Comparison of ENCODE assay signal across 14 cellular contexts in genomic region chr18:63208676-63209075, GRCh38.
DNase-seq lines count a peak whose midpoint lies in the region; ATAC-seq and TF ChIP-seq lines count a peak whose summit lies in the region.
"Had no signal": no experiment of that assay in that cellular context is flagged by ENCODE, and none has a peak within 500 bp of the region (broad histone marks: within the 10 kb centered on the region; RNA-seq: fewer than 3 reads in every experiment).

No MANE protein-coding gene starts in this region.

- no peaks in the 10 kb centered on the region for H3K27me3 Mint-ChIP-seq in activated naive CD8-positive, alpha-beta T cell treated with anti-CD3 and anti-CD28 coated beads, Interleukin-2, amount 10 ng/mL, durations not matched to agents 7 days and 5 days
- H3K27me3 Mint-ChIP-seq: type B pancreatic cell had no signal

- peak; percentile 63 to 80 (median 73) for ATAC-seq in heart left ventricle
- ATAC-seq in activated naive CD8-positive, alpha-beta T cell treated with anti-CD3 and anti-CD28 coated beads, Interleukin-2, amount 10 ng/mL, durations not matched to agents 7 days and 5 days (ENCODE audit: low read depth) = no peak
- no peak for ATAC-seq in HG03139 (IDR thresholded peaks at IDR 0.05; ENCODE audit: unreplicated experiment)
- ATAC-seq: HCT116, left lung had no signal

- H3K36me3 ChIP-seq in heart left ventricle (no peaks in the 10 kb centered on the region), left ventricle myocardium inferior (no peaks in the 10 kb centered on the region), Karpas-422 (ENCODE audit: insufficient read depth, low read length) (no peaks in the 10 kb centered on the region; the same call in 1 of the 2 replicates), tibial artery (no peaks in the 10 kb centered on the region)
- H3K36me3 ChIP-seq: left lung, neutrophil had no signal

- H3K27me3 ChIP-seq in heart left ventricle = no peaks in the 10 kb centered on the region
- H3K27me3 ChIP-seq in left ventricle myocardium inferior (ENCODE audit: low read depth) = no peaks in the 10 kb centered on the region
- no peaks in the 10 kb centered on the region for H3K27me3 ChIP-seq in Karpas-422 (ENCODE audit: low read length)
- H3K27me3 ChIP-seq in tibial artery = no peaks in the 10 kb centered on the region
- H3K27me3 ChIP-seq: hepatocyte, left lung, neutrophil had no signal

- TF ChIP-seq POLR2A in heart left ventricle (IDR thresholded peaks at IDR 0.05) = no peak

- H3K9me3 Mint-ChIP-seq in activated naive CD8-positive, alpha-beta T cell treated with anti-CD3 and anti-CD28 coated beads, Interleukin-2, amount 10 ng/mL, durations not matched to agents 7 days and 5 days = no peaks in the 10 kb centered on the region
- H3K9me3 Mint-ChIP-seq: type B pancreatic cell had no signal

- DNase-seq in heart left ventricle (no peak), left ventricle myocardium inferior (no peak), Karpas-422 (no peak), tibial artery (no peak), ecto neural progenitor cell (ENCODE audit: low spot score) (no peak), DMS 273 (lab: John Stamatoyannopoulos, UW; ENCODE audit: unreplicated experiment) (no peak)
- DNase-seq in activated naive CD8-positive, alpha-beta T cell treated with anti-CD3 and anti-CD28 coated beads, Interleukin-2, amount 10 ng/mL, durations not matched to agents 7 days and 5 days = no peak
- DNase-seq: left lung had no signal

- 66 to 82% (median 75%) methylated on average over 3 of the region's 3 CpGs for WGBS in heart left ventricle, 4 donors

- no peak overlapping the region for H2AFZ ChIP-seq in Karpas-422 (ENCODE audit: low read length)
- H2AFZ ChIP-seq: hepatocyte had no signal

- peaks cover 69% of the 10 kb centered on the region for H3K36me3 Mint-ChIP-seq in activated naive CD8-positive, alpha-beta T cell treated with anti-CD3 and anti-CD28 coated beads, Interleukin-2, amount 10 ng/mL, durations not matched to agents 7 days and 5 days
- H3K36me3 Mint-ChIP-seq: type B pancreatic cell had no signal

- H3K9me3 ChIP-seq in heart left ventricle = no peaks in the 10 kb centered on the region
- no peaks in the 10 kb centered on the region for H3K9me3 ChIP-seq in left ventricle myocardium inferior (replicated peaks)
- H3K9me3 ChIP-seq in Karpas-422 (ENCODE audit: low read length) = no peaks in the 10 kb centered on the region
- H3K9me3 ChIP-seq in tibial artery = no peaks in the 10 kb centered on the region
- H3K9me3 ChIP-seq: left lung, neutrophil had no signal

- TF ChIP-seq CTCF in heart left ventricle (IDR thresholded peaks at IDR 0.05) = no peak
- TF ChIP-seq CTCF in left ventricle myocardium inferior (IDR thresholded peaks at IDR 0.05; ENCODE audit: borderline replicate concordance) = no peak
- TF ChIP-seq CTCF in tibial artery (IDR thresholded peaks at IDR 0.05) = no peak

- H3K27ac Mint-ChIP-seq in activated naive CD8-positive, alpha-beta T cell treated with anti-CD3 and anti-CD28 coated beads, Interleukin-2, amount 10 ng/mL, durations not matched to agents 7 days and 5 days = peak overlapping the region; percentile 92
- H3K27ac Mint-ChIP-seq: type B pancreatic cell had no signal

- H3K9me2 ChIP-seq in Karpas-422 (replicated peaks; ENCODE audit: insufficient read depth, low read length) = no peaks in the 10 kb centered on the region

- H3K9ac ChIP-seq in Karpas-422 (ENCODE audit: low read length) = peak overlapping the region; percentile 43

- intact Hi-C loops in heart left ventricle (cut with DNase I) (no loop called here), left ventricle myocardium inferior (cut with micrococcal nuclease) (no loop called here), tibial artery (cut with DNase I; ENCODE audit: low total_unique reads) (no loop called here)

- H3K4me3 ChIP-seq in heart left ventricle (no peak overlapping the region), left ventricle myocardium inferior (no peak overlapping the region), Karpas-422 (ENCODE audit: low read length) (peak overlapping the region; percentile 21; the same call in 1 of the 2 replicates), tibial artery (peak overlapping the region in 1 of 2 donors; percentile 2)
- H3K4me3 ChIP-seq: hepatocyte, left lung, smooth muscle cell had no signal

- no peaks in the 10 kb centered on the region for H4K20me1 ChIP-seq in Karpas-422 (ENCODE audit: insufficient read depth, low read depth, low read length)

- H3K27ac ChIP-seq in heart left ventricle (peak overlapping the region in 1 of 12 donors; percentile 61), left ventricle myocardium inferior (replicated peaks) (no peak overlapping the region), Karpas-422 (ENCODE audit: low read length) (peak overlapping the region; percentile 76), tibial artery (peak overlapping the region; percentile 44 to 46)
- H3K27ac ChIP-seq: hepatocyte, left lung, neutrophil had no signal

- peaks cover 72% of the 10 kb centered on the region for H3K4me1 Mint-ChIP-seq in activated naive CD8-positive, alpha-beta T cell treated with anti-CD3 and anti-CD28 coated beads, Interleukin-2, amount 10 ng/mL, durations not matched to agents 7 days and 5 days

- peaks cover 0 to 38% (median 4%) of the 10 kb centered on the region in 12 donors for H3K4me1 ChIP-seq in heart left ventricle
- H3K4me1 ChIP-seq in left ventricle myocardium inferior = peaks cover 19% of the 10 kb centered on the region
- H3K4me1 ChIP-seq in Karpas-422 (ENCODE audit: low read length) = peaks cover 93% of the 10 kb centered on the region
- H3K4me1 ChIP-seq in tibial artery = peaks cover 0 to 35% (median 21%) of the 10 kb centered on the region in 4 donors

- POLR2A ChIA-PET in activated naive CD8-positive, alpha-beta T cell treated with anti-CD3 and anti-CD28 coated beads, Interleukin-2, amount 10 ng/mL, durations not matched to agents 7 days and 5 days (lab: Charles Lee) = interaction anchor here (1.2 to 9.2 kb wide), 8 partner anchors 8 to 110 kb away, joined by 4 to 124 read pairs (median 12); partner anchors contain the start of gene BCL2

- H3K4me3 Mint-ChIP-seq in activated naive CD8-positive, alpha-beta T cell treated with anti-CD3 and anti-CD28 coated beads, Interleukin-2, amount 10 ng/mL, durations not matched to agents 7 days and 5 days = peak overlapping the region; percentile 96
- H3K4me3 Mint-ChIP-seq: type B pancreatic cell had no signal

- H3K4me2 ChIP-seq in Karpas-422 (ENCODE audit: low read depth, low read length, poor library complexity, severe bottlenecking) = peak overlapping the region; percentile 52
- H3K4me2 ChIP-seq: hepatocyte, smooth muscle cell had no signal

- peaks cover 93% of the 10 kb centered on the region for H3K79me2 ChIP-seq in Karpas-422 (ENCODE audit: low read length)
- H3K79me2 ChIP-seq: hepatocyte had no signal

Comparison
In these comparisons a context has a peak if more than half of its experiments do, and no peak if none do; other contexts are left out.
1. ATAC-seq: peak in heart left ventricle (4 of 4); none in activated naive CD8-positive, alpha-beta T cell treated with anti-CD3 and anti-CD28 coated beads, Interleukin-2, amount 10 ng/mL, durations not matched to agents 7 days and 5 days (single experiment) and HG03139 (single experiment).